16 cellular contexts compared by ENCODE assay signal in the genomic region with DNA sequence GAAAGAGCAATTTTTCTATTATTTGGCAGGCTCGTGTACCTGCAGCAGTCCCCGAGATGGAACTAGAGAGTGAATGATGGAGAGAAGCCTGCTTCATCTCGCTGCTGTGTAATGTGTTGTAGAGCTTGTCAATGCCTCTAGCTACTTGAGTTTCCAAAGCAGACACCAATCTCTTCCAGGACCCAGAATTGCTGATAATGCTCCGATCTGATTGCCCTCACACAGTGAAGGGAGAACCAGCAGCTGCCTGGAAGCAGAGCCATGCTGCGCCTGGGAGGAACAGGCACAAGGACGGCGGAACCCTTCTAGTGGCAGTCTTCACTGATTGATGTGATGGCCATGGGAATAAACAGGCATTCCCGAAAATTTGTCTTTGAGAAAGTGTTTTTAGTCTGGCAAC.
"Had no signal": no experiment of that assay in that cellular context is flagged by ENCODE, and none has a peak within 500 bp of the region (broad histone marks: within the 10 kb centered on the region; RNA-seq: fewer than 3 reads in every experiment).

No MANE protein-coding gene starts in this region.

- H3K4me3 ChIP-seq: heart right ventricle, left ventricle myocardium inferior, neural progenitor cell, pancreas, suprapubic skin had no signal

- H3K4me1 ChIP-seq: left ventricle myocardium inferior, pancreas, suprapubic skin had no signal

- DNase-seq: activated CD4-positive, alpha-beta T cell treated with anti-CD3 and anti-CD28 coated beads, Interleukin-2, amount 10 ng/mL, durations not matched to agents 24 days and 14 days; activated CD8-positive, alpha-beta memory T cell treated with anti-CD3 and anti-CD28 coated beads for 24 hours; activated naive CD4-positive, alpha-beta T cell treated with Interleukin-2 at 50 U/mL for 16 hours; activated naive CD8-positive, alpha-beta T cell treated with anti-CD3 and anti-CD28 coated beads, Interleukin-2, amount 50 U/mL, for 24 hours; effector CD4-positive, alpha-beta T cell; heart right ventricle; left ventricle myocardium inferior; pancreas; stimulated activated CD4-positive, alpha-beta T cell treated with anti-CD3 and anti-CD28 coated beads, Interleukin-4, amount 100 ng/mL, for 1 hour; stimulated activated CD8-positive, alpha-beta memory T cell treated with anti-CD3 and anti-CD28 coated beads, Interleukin-4, amount 100 ng/mL, for 48 hours; stimulated activated naive CD8-positive, alpha-beta T cell treated with anti-CD3 and anti-CD28 coated beads, Interleukin-15, Interleukin-2, amounts not matched to agents 100 U/mL and 50 U/mL, for 24 hours had no signal

- H2AFZ ChIP-seq: neural progenitor cell had no signal

- H3K36me3 ChIP-seq: heart right ventricle, left ventricle myocardium inferior, neural progenitor cell, pancreas, suprapubic skin had no signal

- ATAC-seq: activated naive CD8-positive, alpha-beta T cell treated with anti-CD3 and anti-CD28 coated beads, Interleukin-2, amount 50 U/mL, for 24 hours; heart right ventricle; pancreas; stimulated activated naive CD8-positive, alpha-beta T cell treated with anti-CD3 and anti-CD28 coated beads, Interleukin-15, Interleukin-2, amounts not matched to agents 100 U/mL and 50 U/mL, for 24 hours; WTC11 had no signal

- H3K9me3 ChIP-seq: pancreas, suprapubic skin had no signal

- H3K9ac ChIP-seq: neural progenitor cell had no signal

- H3K27me3 ChIP-seq: heart right ventricle, neural progenitor cell, suprapubic skin had no signal

- H3K27ac ChIP-seq: left ventricle myocardium inferior, neural progenitor cell, pancreas, suprapubic skin had no signal

- FAIRE-seq: colon, frontal cortex, pancreas had no signal

- H3K4me2 ChIP-seq: neural progenitor cell had no signal
